Comparison of ENCODE assay signal across 19 cellular contexts in the genomic region with DNA sequence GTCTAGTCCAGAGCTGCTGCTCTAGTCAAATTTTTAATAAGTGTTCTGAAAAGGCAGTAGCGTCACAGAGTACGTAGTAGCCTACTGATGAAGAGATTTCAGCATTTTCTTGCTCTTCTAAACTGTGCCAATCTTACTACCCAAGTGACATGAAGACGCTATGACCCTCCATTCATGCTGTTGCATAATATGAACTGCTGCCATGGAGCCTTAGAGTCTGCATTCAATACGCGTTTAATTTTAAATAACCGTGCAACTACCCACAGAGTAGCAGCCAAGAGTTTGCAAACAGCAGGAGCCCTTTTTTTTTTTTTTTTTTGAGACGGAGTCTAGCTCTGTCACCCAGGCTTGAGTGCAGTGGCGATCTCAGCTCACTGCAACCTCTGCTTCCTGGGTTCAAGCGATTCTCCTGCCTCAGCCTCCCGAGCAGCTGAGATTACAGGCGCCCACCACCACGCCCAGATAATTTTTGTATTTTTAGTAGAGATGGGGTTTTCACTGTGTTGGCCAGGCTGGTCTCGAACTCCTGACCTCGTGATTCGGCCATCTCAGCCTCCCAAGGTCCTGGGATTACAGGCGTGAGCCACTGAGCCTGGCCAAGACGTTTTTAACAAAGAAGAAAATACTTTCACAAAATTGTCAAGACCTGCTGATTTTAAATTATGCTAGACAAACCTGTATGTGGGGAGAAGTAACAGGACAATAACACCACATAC. TPM values are rescaled to one million over a fixed set of nuclear protein-coding genes. Genes with fewer than 3 reads are reported as not detected.
DNase-seq lines count a peak whose midpoint lies in the region; ATAC-seq and TF ChIP-seq lines count a peak whose summit lies in the region.
"Had no signal": no experiment of that assay in that cellular context is flagged by ENCODE, and none has a peak within 500 bp of the region (broad histone marks: within the 10 kb centered on the region; RNA-seq: fewer than 3 reads in every experiment).

No MANE protein-coding gene starts in this region.

- no peaks in the 10 kb centered on the region for H3K9me3 ChIP-seq in CD8-positive, alpha-beta memory T cell (ENCODE audit: low read length)
- no peaks in the 10 kb centered on the region for H3K9me3 ChIP-seq in HCT116 (ENCODE audit: control insufficient read depth in 1 of 2, insufficient read depth in 1 of 2, low read depth in 1 of 2, low read length in 2 of 2)
- H3K9me3 ChIP-seq in mucosa of rectum (ENCODE audit: control insufficient read depth in 2 of 2, low read length in 2 of 2) = no peaks in the 10 kb centered on the region
- H3K9me3 ChIP-seq: MG63 had no signal

- H3K4me3 ChIP-seq in CD8-positive, alpha-beta memory T cell (ENCODE audit: low read length) = no peak overlapping the region
- no peak overlapping the region for H3K4me3 ChIP-seq in HCT116 (replicated peaks in 1 of 2; ENCODE audit: low read depth in 1 of 2, low read length in 2 of 2)
- H3K4me3 ChIP-seq in mucosa of rectum (ENCODE audit: low read length in 2 of 2) = no peak overlapping the region
- H3K4me3 ChIP-seq: MG63 had no signal

- peaks cover 67% of the 10 kb centered on the region for H3K36me3 ChIP-seq in CD8-positive, alpha-beta memory T cell (ENCODE audit: insufficient read depth, low read length)
- H3K36me3 ChIP-seq in HCT116 (ENCODE audit: control insufficient read depth in 1 of 2, insufficient read depth in 2 of 2, low read length in 2 of 2) = peaks cover 66 to 95% of the 10 kb centered on the region in 2 experiments
- H3K36me3 ChIP-seq in mucosa of rectum (ENCODE audit: control insufficient read depth in 2 of 2, insufficient read depth in 2 of 2, low read length in 2 of 2) = peaks cover 63 to 73% of the 10 kb centered on the region in 2 donors

- no TSS peak for BruUV-seq in HCT116 (replicated peaks; lab: Mats Ljungman, UMichigan)

- H3K36me3 Mint-ChIP-seq in CD8-positive, alpha-beta memory T cell = peaks cover 21 to 95% (median 44%) of the 10 kb centered on the region in 3 donors
- H3K36me3 Mint-ChIP-seq in brain = peaks cover 80% of the 10 kb centered on the region

- no peak for TF ChIP-seq POLR2A in HCT116 (IDR thresholded peaks at IDR 0.05; ENCODE audit: borderline replicate concordance, extremely low read depth, insufficient read depth, insufficient read length)

- H4K20me1 ChIP-seq in HCT116 (ENCODE audit: insufficient read depth) = peaks cover 52% of the 10 kb centered on the region; the same call in 1 of the 2 replicates

- POLR2A ChIA-PET in CD8-positive, alpha-beta memory T cell (lab: Charles Lee) = interaction anchor here (0.7 to 0.8 kb wide), 2 partner anchors 9 to 10 kb away, joined by 3 to 6 read pairs; no protein-coding TSS in a partner anchor
- POLR2A ChIA-PET in HCT116 (lab: Charles Lee) = no interaction called here

- TF ChIP-seq RAD21 in HCT116 (IDR thresholded peaks at IDR 0.05; ENCODE audit: low read depth) = no peak

- H3K4me2 ChIP-seq in HCT116 (ENCODE audit: low read length) = peak overlapping the region; percentile 20; the same call in 1 of the 2 replicates

- peak overlapping the region in 1 of 7 donors; percentile 3 for H3K4me3 Mint-ChIP-seq in CD8-positive, alpha-beta memory T cell
- peak overlapping the region in 1 of 5 experiments; percentile 27 for H3K4me3 Mint-ChIP-seq in brain
- H3K4me3 Mint-ChIP-seq: activated naive CD4-positive, alpha-beta T cell treated with anti-CD3 and anti-CD28 coated beads for 36 hours; CD14-positive monocyte had no signal

- H3K4me1 ChIP-seq in CD8-positive, alpha-beta memory T cell (ENCODE audit: insufficient read depth, low read length) = peaks cover 36% of the 10 kb centered on the region
- H3K4me1 ChIP-seq in HCT116 (ENCODE audit: control insufficient read depth in 1 of 2, insufficient read depth in 2 of 2, low read length in 2 of 2) = peaks cover 21 to 98% of the 10 kb centered on the region in 2 experiments
- peaks cover 31 to 55% of the 10 kb centered on the region in 2 donors for H3K4me1 ChIP-seq in mucosa of rectum (ENCODE audit: control insufficient read depth in 2 of 2, insufficient read depth in 2 of 2, low read length in 2 of 2)

- DNase-seq in CD8-positive, alpha-beta memory T cell = no peak
- DNase-seq in HCT116 (ENCODE audit: low read depth, low spot score) (no peak), NCI-H226 (no peak), hypothalamus (lab: John Stamatoyannopoulos, UW) (no peak)
- DNase-seq: activated CD4-positive, alpha-beta T cell treated with anti-CD3 and anti-CD28 coated beads for 1 hour; activated naive CD4-positive, alpha-beta T cell treated with anti-CD3 and anti-CD28 coated beads for 36 hours; dermis blood vessel endothelial cell; DMS153; MG63; NCI-H2107; NCI-H510A treated with DMSO at 0.1 percent for 48 hours; NK-92 treated with Interleukin-12 subunit alpha and Interleukin-12 subunit beta, amount 100 ng/mL, for 24 hours; stimulated activated CD4-positive, alpha-beta T cell treated with anti-CD3 and anti-CD28 coated beads, Interleukin-4, amount 100 ng/mL, for 1 hour; stimulated activated naive CD4-positive, alpha-beta T cell had no signal

- no peaks in the 10 kb centered on the region for H3K27me3 ChIP-seq in CD8-positive, alpha-beta memory T cell (ENCODE audit: insufficient read depth, low read length, poor library complexity, severe bottlenecking)
- H3K27me3 ChIP-seq in HCT116 (ENCODE audit: insufficient read depth, low read length) (no peaks in the 10 kb centered on the region), mucosa of rectum (ENCODE audit: control insufficient read depth in 2 of 2, insufficient read depth in 2 of 2, low read length in 2 of 2) (no peaks in the 10 kb centered on the region)
- H3K27me3 ChIP-seq: MG63 had no signal

- H3K9me3 Mint-ChIP-seq in CD8-positive, alpha-beta memory T cell = peaks cover 0 to 2% (median 0%) of the 10 kb centered on the region in 5 donors
- H3K9me3 Mint-ChIP-seq in brain = no peaks in the 10 kb centered on the region
- H3K9me3 Mint-ChIP-seq: activated naive CD4-positive, alpha-beta T cell treated with anti-CD3 and anti-CD28 coated beads for 36 hours; CD14-positive monocyte had no signal

- H3K4me1 Mint-ChIP-seq in CD8-positive, alpha-beta memory T cell = peaks cover 55 to 78% (median 68%) of the 10 kb centered on the region in 3 donors
- peaks cover 56% of the 10 kb centered on the region for H3K4me1 Mint-ChIP-seq in brain

- H2AFZ ChIP-seq in HCT116 (ENCODE audit: low read depth, low read length, poor library complexity, severe bottlenecking) = no peak overlapping the region

- H3K27me3 Mint-ChIP-seq in CD8-positive, alpha-beta memory T cell = peaks cover 0 to 7% of the 10 kb centered on the region in 2 donors
- H3K27me3 Mint-ChIP-seq in brain = no peaks in the 10 kb centered on the region

- H3K79me2 ChIP-seq in HCT116 (ENCODE audit: insufficient read depth, low read length) = peaks cover 100% of the 10 kb centered on the region

- intact Hi-C loops in HCT116 (cut with micrococcal nuclease) = no loop called here

- CTCF ChIA-PET in CD8-positive, alpha-beta memory T cell (lab: Charles Lee) = interaction anchor here (1.4 kb wide), 2 partner anchors 11 to 20 kb away, joined by 3 read pairs; no protein-coding TSS in a partner anchor
- CTCF ChIA-PET in HCT116 (lab: Charles Lee) = no interaction called here

- no peak for TF ChIP-seq CTCF in HCT116 (IDR thresholded peaks at IDR 0.05 in 2 of 3, conservative IDR thresholded peaks at IDR 0.05 in 1 of 3; ENCODE audit: borderline replicate concordance in 1 of 3, insufficient read depth in 1 of 3, low read depth in 2 of 3, low read length in 2 of 3)
- TF ChIP-seq CTCF in brain (conservative IDR thresholded peaks at IDR 0.05) = no peak

- H3K27ac ChIP-seq in CD8-positive, alpha-beta memory T cell (ENCODE audit: low read depth, low read length) = no peak overlapping the region
- H3K27ac ChIP-seq in HCT116 (ENCODE audit: low read depth, low read length) (peak overlapping the region; percentile 3; the same call in 1 of the 2 replicates), mucosa of rectum (ENCODE audit: low read depth in 2 of 2, low read length in 2 of 2) (peak overlapping the region; percentile 93 to 95)

- RAD21 ChIA-PET in HCT116 (lab: Charles Lee; ENCODE audit: low non-redundant PET in 1 of 2, low total read pairs in 2 of 2, uncharacterized antibody in 2 of 2, unreplicated experiment in 2 of 2) = no interaction called here

- peak overlapping the region in 6 of 8 donors; percentile 7 to 89 (median 76) for H3K27ac Mint-ChIP-seq in CD8-positive, alpha-beta memory T cell
- H3K27ac Mint-ChIP-seq in brain = peak overlapping the region; percentile 66 to 82 (median 71)

- no peaks in the 10 kb centered on the region for H3K9me2 ChIP-seq in HCT116 (ENCODE audit: insufficient read depth)

- no peak for ATAC-seq in HCT116
- no peak for ATAC-seq in GM18909 (IDR thresholded peaks at IDR 0.05; ENCODE audit: poor library complexity, unreplicated experiment)
- ATAC-seq: Panc1 had no signal

- peak overlapping the region; percentile 29; the same call in 1 of the 2 replicates for H3K9ac ChIP-seq in HCT116 (ENCODE audit: low read length)
- H3K9ac ChIP-seq in mucosa of rectum (ENCODE audit: low read depth in 1 of 2, low read length in 2 of 2) = no peak overlapping the region

TF ChIP-seq in HCT116, 20 proteins besides CTCF, POLR2A, EP300 and RAD21 (continues in another document):
- TF ChIP-seq, protein P1, sequence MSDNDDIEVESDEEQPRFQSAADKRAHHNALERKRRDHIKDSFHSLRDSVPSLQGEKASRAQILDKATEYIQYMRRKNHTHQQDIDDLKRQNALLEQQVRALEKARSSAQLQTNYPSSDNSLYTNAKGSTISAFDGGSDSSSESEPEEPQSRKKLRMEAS (IDR thresholded peaks at IDR 0.05) = no peak
- no peak for TF ChIP-seq FOSL1 (IDR thresholded peaks at IDR 0.05; ENCODE audit: low read depth)
- TF ChIP-seq ZFX (IDR thresholded peaks at IDR 0.05) = no peak
- no peak for TF ChIP-seq SP1 (IDR thresholded peaks at IDR 0.05; ENCODE audit: low read depth)
- TF ChIP-seq ELF1 (IDR thresholded peaks at IDR 0.05; ENCODE audit: borderline replicate concordance, low read depth) = no peak
- TF ChIP-seq, protein P2, sequence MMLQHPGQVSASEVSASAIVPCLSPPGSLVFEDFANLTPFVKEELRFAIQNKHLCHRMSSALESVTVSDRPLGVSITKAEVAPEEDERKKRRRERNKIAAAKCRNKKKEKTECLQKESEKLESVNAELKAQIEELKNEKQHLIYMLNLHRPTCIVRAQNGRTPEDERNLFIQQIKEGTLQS (IDR thresholded peaks at IDR 0.05) = no peak
- no peak for TF ChIP-seq JUND (IDR thresholded peaks at IDR 0.05)
- TF ChIP-seq SRF (IDR thresholded peaks at IDR 0.05; ENCODE audit: low read depth) = no peak
- no peak for TF ChIP-seq ZNF274 (IDR thresholded peaks at IDR 0.05; ENCODE audit: low read depth, low read length)
- TF ChIP-seq YY1 (IDR thresholded peaks at IDR 0.05; ENCODE audit: extremely low read depth, insufficient replicate concordance, low read depth, low read length) = no peak
- TF ChIP-seq SIN3A (IDR thresholded peaks at IDR 0.05; ENCODE audit: low read depth) = no peak

RNA-seq across cellular contexts. Expression of a gene that starts 44.3 kb away (rescaled TPM):
- total RNA-seq in CD8-positive, alpha-beta memory T cell = 100 to 1,000 TPM; 296 to 299 TPM
- polyA plus RNA-seq in CD8-positive, alpha-beta memory T cell = 325 TPM
- 1,402 TPM for total RNA-seq in HCT116 (2021; ENCODE audit: unreplicated experiment)
- polyA plus RNA-seq in HCT116 (2012) = 1,219 and 1,280 TPM in 2 replicates
- 317 TPM for polyA plus RNA-seq in brain (ENCODE audit: insufficient read depth, low read depth, low replicate concordance)
